Comparison of ENCODE assay signal across 13 cellular contexts in genomic region chr13:110390572-110390971, GRCh38.
DNase-seq lines count a peak whose midpoint lies in the region; ATAC-seq and TF ChIP-seq lines count a peak whose summit lies in the region.
"Had no signal": no experiment of that assay in that cellular context is flagged by ENCODE, and none has a peak within 500 bp of the region (broad histone marks: within the 10 kb centered on the region; RNA-seq: fewer than 3 reads in every experiment).

No MANE protein-coding gene starts in this region.

- POLR2A ChIA-PET in PC-9 (lab: Charles Lee; ENCODE audit: unreplicated experiment): interaction anchor here (0.6 kb wide), 1 partner anchor 70 kb away, joined by 4 read pairs; no protein-coding TSS in a partner anchor
- POLR2A ChIA-PET in activated CD4-positive, alpha-beta memory T cell treated with anti-CD3 and anti-CD28 coated beads, Interleukin-2, amount 10 ng/mL, durations not matched to agents 7 days and 5 days (lab: Charles Lee): no interaction called here

- 69 to 71% methylated on average over 4 to 5 of the region's 5 CpGs for WGBS in esophagus squamous epithelium, 2 donors

- H3K79me2 ChIP-seq in PC-9 (ENCODE audit: low read depth): no peaks in the 10 kb centered on the region

- H3K4me2 ChIP-seq in PC-9: peak overlapping the region; percentile 55

- H3K9me3 ChIP-seq in PC-9 (ENCODE audit: insufficient read depth, low read depth) (peaks cover 26% of the 10 kb centered on the region; the same call in 1 of the 2 replicates), esophagus squamous epithelium (no peaks in the 10 kb centered on the region)

- no peak overlapping the region for H2AFZ ChIP-seq in PC-9

- H3K4me3 Mint-ChIP-seq in osteocyte (ENCODE audit: unreplicated experiment): no peak overlapping the region
- H3K4me3 Mint-ChIP-seq in activated CD4-positive, alpha-beta memory T cell treated with anti-CD3 and anti-CD28 coated beads, Interleukin-2, amount 10 ng/mL, durations not matched to agents 7 days and 5 days: no peak overlapping the region
- H3K4me3 Mint-ChIP-seq: activated T-cell treated with anti-CD3 and anti-CD28 coated beads, Interleukin-2, amount 50 U/mL, for 72 hours; central memory CD8-positive, alpha-beta T cell; natural killer cell treated with Interleukin-12 subunit alpha and Interleukin-12 subunit beta and Interleukin-15 and Interleukin-18, amount 100 ng/mL, for 72 hours had no signal

- peaks cover 21% of the 10 kb centered on the region for H3K36me3 Mint-ChIP-seq in osteocyte (ENCODE audit: unreplicated experiment)
- H3K36me3 Mint-ChIP-seq in activated CD4-positive, alpha-beta memory T cell treated with anti-CD3 and anti-CD28 coated beads, Interleukin-2, amount 10 ng/mL, durations not matched to agents 7 days and 5 days (ENCODE audit: low read depth): no peaks in the 10 kb centered on the region
- H3K36me3 Mint-ChIP-seq: natural killer cell treated with Interleukin-12 subunit alpha and Interleukin-12 subunit beta and Interleukin-15 and Interleukin-18, amount 100 ng/mL, for 72 hours had no signal

- ATAC-seq in HG02763 (IDR thresholded peaks at IDR 0.05; ENCODE audit: unreplicated experiment): no peak
- ATAC-seq in GM19035 (IDR thresholded peaks at IDR 0.05; ENCODE audit: unreplicated experiment): no peak
- ATAC-seq: activated T-cell treated with anti-CD3 and anti-CD28 coated beads, Interleukin-2, amount 50 U/mL, for 72 hours; natural killer cell treated with Interleukin-12 subunit alpha and Interleukin-12 subunit beta and Interleukin-15 and Interleukin-18, amount 100 ng/mL, for 72 hours had no signal

- intact Hi-C loops in PC-9 (cut with micrococcal nuclease; ENCODE audit: unreplicated experiment) (loop anchor here (1.0 kb wide), 1 partner anchor 22 kb away; no protein-coding TSS in a partner anchor), esophagus squamous epithelium (cut with DNase I) (no loop called here)

- H3K4me1 Mint-ChIP-seq in osteocyte (ENCODE audit: unreplicated experiment): peaks cover 85% of the 10 kb centered on the region
- H3K4me1 Mint-ChIP-seq in activated CD4-positive, alpha-beta memory T cell treated with anti-CD3 and anti-CD28 coated beads, Interleukin-2, amount 10 ng/mL, durations not matched to agents 7 days and 5 days: peaks cover 4% of the 10 kb centered on the region
- H3K4me1 Mint-ChIP-seq: central memory CD8-positive, alpha-beta T cell had no signal

- no peak for TF ChIP-seq POLR2A in esophagus squamous epithelium (IDR thresholded peaks at IDR 0.05)

- H3K36me3 ChIP-seq in PC-9 (ENCODE audit: low read depth) (no peaks in the 10 kb centered on the region; the same call in 1 of the 2 replicates), esophagus squamous epithelium (no peaks in the 10 kb centered on the region)

- BruUV-seq in PC-9 (replicated peaks; lab: Mats Ljungman, UMichigan): no TSS peak

- peak overlapping the region; percentile 98 for H3K27ac Mint-ChIP-seq in osteocyte (ENCODE audit: unreplicated experiment)
- no peak overlapping the region for H3K27ac Mint-ChIP-seq in activated CD4-positive, alpha-beta memory T cell treated with anti-CD3 and anti-CD28 coated beads, Interleukin-2, amount 10 ng/mL, durations not matched to agents 7 days and 5 days
- H3K27ac Mint-ChIP-seq: activated T-cell treated with anti-CD3 and anti-CD28 coated beads, Interleukin-2, amount 50 U/mL, for 72 hours; natural killer cell treated with Interleukin-12 subunit alpha and Interleukin-12 subunit beta and Interleukin-15 and Interleukin-18, amount 100 ng/mL, for 72 hours had no signal

- peak overlapping the region; percentile 70 for H3K27ac ChIP-seq in PC-9
- H3K27ac ChIP-seq in esophagus squamous epithelium: peak overlapping the region in 3 of 4 donors; percentile 37 to 84 (median 75)
- H3K27ac ChIP-seq: RWPE1, WERI-Rb-1 had no signal

- H3K9me3 Mint-ChIP-seq in osteocyte (ENCODE audit: unreplicated experiment): no peaks in the 10 kb centered on the region
- peaks cover 5% of the 10 kb centered on the region for H3K9me3 Mint-ChIP-seq in activated CD4-positive, alpha-beta memory T cell treated with anti-CD3 and anti-CD28 coated beads, Interleukin-2, amount 10 ng/mL, durations not matched to agents 7 days and 5 days
- H3K9me3 Mint-ChIP-seq: activated T-cell treated with anti-CD3 and anti-CD28 coated beads, Interleukin-2, amount 50 U/mL, for 72 hours; central memory CD8-positive, alpha-beta T cell; natural killer cell treated with Interleukin-12 subunit alpha and Interleukin-12 subunit beta and Interleukin-15 and Interleukin-18, amount 100 ng/mL, for 72 hours had no signal

- CTCF ChIA-PET in PC-9 (lab: Charles Lee): no interaction called here
- CTCF ChIA-PET in activated CD4-positive, alpha-beta memory T cell treated with anti-CD3 and anti-CD28 coated beads, Interleukin-2, amount 10 ng/mL, durations not matched to agents 7 days and 5 days (lab: Charles Lee): no interaction called here

- no peaks in the 10 kb centered on the region for H3K27me3 ChIP-seq in PC-9 (ENCODE audit: insufficient read depth, low read depth)
- H3K27me3 ChIP-seq in esophagus squamous epithelium: peaks cover 0 to 12% (median 0%) of the 10 kb centered on the region in 4 donors

- H3K9me2 ChIP-seq in PC-9 (ENCODE audit: insufficient read depth): no peaks in the 10 kb centered on the region

- no peaks in the 10 kb centered on the region for H3K27me3 Mint-ChIP-seq in osteocyte (ENCODE audit: unreplicated experiment)
- H3K27me3 Mint-ChIP-seq in activated CD4-positive, alpha-beta memory T cell treated with anti-CD3 and anti-CD28 coated beads, Interleukin-2, amount 10 ng/mL, durations not matched to agents 7 days and 5 days: peaks cover 37% of the 10 kb centered on the region

- H3K4me1 ChIP-seq in PC-9 (replicated peaks; ENCODE audit: insufficient read depth) (peaks cover 41% of the 10 kb centered on the region), esophagus squamous epithelium (peaks cover 13 to 31% (median 15%) of the 10 kb centered on the region in 3 donors)

- H3K4me3 ChIP-seq in PC-9: no peak overlapping the region
- no peak overlapping the region for H3K4me3 ChIP-seq in esophagus squamous epithelium

- no peaks in the 10 kb centered on the region for H4K20me1 ChIP-seq in PC-9 (ENCODE audit: insufficient read depth)

- DNase-seq in A172 (ENCODE audit: low spot score) (peak; percentile 98), PC-9 (peak in 1 of 2 experiments; percentile 98), esophagus squamous epithelium (lab: John Stamatoyannopoulos, UW) (no peak), osteocyte (ENCODE audit: extremely low spot score, unreplicated experiment) (no peak)
- no peak for DNase-seq in activated CD4-positive, alpha-beta memory T cell treated with anti-CD3 and anti-CD28 coated beads, Interleukin-2, amount 10 ng/mL, durations not matched to agents 7 days and 5 days
- DNase-seq in effector CD4-positive, alpha-beta T cell: no peak
- DNase-seq: activated T-cell treated with anti-CD3 and anti-CD28 coated beads, Interleukin-2, amount 50 U/mL, for 72 hours; WERI-Rb-1 had no signal

- TF ChIP-seq CTCF in PC-9 (conservative IDR thresholded peaks at IDR 0.05): no peak
- no peak for TF ChIP-seq CTCF in esophagus squamous epithelium (IDR thresholded peaks at IDR 0.05)
- TF ChIP-seq CTCF in osteocyte (IDR thresholded peaks at IDR 0.05): no peak

- peaks cover 20% of the 10 kb centered on the region for H3F3A ChIP-seq in PC-9 (ENCODE audit: insufficient read depth, low read depth)
